ENCODE assay signal across 17 cellular contexts in genomic region chr21:43777953-43778352, GRCh38. TPM values are rescaled to one million over a fixed set of nuclear protein-coding genes. Genes with fewer than 3 reads are reported as not detected.
DNase-seq lines count a peak whose midpoint lies in the region; ATAC-seq and TF ChIP-seq lines count a peak whose summit lies in the region.
"Had no signal": no experiment of that assay in that cellular context is flagged by ENCODE, and none has a peak within 500 bp of the region (broad histone marks: within the 10 kb centered on the region; RNA-seq: fewer than 3 reads in every experiment).

No MANE protein-coding gene starts in this region.

- peaks cover 6% of the 10 kb centered on the region for H3K36me3 Mint-ChIP-seq in CD4-positive, CD25-positive, alpha-beta regulatory T cell
- H3K36me3 Mint-ChIP-seq in Caco-2 (ENCODE audit: insufficient read depth, unreplicated experiment) (peaks cover 28% of the 10 kb centered on the region), naive B cell (peaks cover 7 to 13% of the 10 kb centered on the region in 2 donors)
- peaks cover 17% of the 10 kb centered on the region for H3K36me3 Mint-ChIP-seq in activated T-helper 1 cell treated with anti-CD3 and anti-CD28 coated beads, Interleukin-12 subunit alpha, Interleukin-12 subunit beta, Interleukin-2, Interleukin-4 antibody, amounts not matched to agents 30 ng/mL and 10 ng/mL and 1 ng/mL, durations not matched to agents 14 hours and 24 hours and 36 hours (ENCODE audit: low read depth)

- H3K9me3 ChIP-seq in CD4-positive, CD25-positive, alpha-beta regulatory T cell (ENCODE audit: control insufficient read depth in 2 of 2, low read length in 2 of 2) = no peaks in the 10 kb centered on the region
- no peaks in the 10 kb centered on the region for H3K9me3 ChIP-seq in Caco-2
- H3K9me3 ChIP-seq: heart left ventricle, prostate gland had no signal

- POLR2A ChIA-PET in Caco-2 (lab: Charles Lee) = no interaction called here

- no peak overlapping the region for H3K4me3 ChIP-seq in CD4-positive, CD25-positive, alpha-beta regulatory T cell (ENCODE audit: low read depth, low read length)
- no peak overlapping the region for H3K4me3 ChIP-seq in Caco-2 (ENCODE audit: low read depth, low read length)
- H3K4me3 ChIP-seq: heart left ventricle, prostate gland had no signal

- DNase-seq in CD4-positive, CD25-positive, alpha-beta regulatory T cell = no peak
- DNase-seq in Caco-2 (no peak), naive B cell (no peak), NCI-H2171 (lab: John Stamatoyannopoulos, UW) (no peak)
- no peak for DNase-seq in activated T-helper 1 cell treated with anti-CD3 and anti-CD28 coated beads, Interleukin-12 subunit alpha, Interleukin-12 subunit beta, Interleukin-2, Interleukin-4 antibody, amounts not matched to agents 30 ng/mL and 10 ng/mL and 1 ng/mL, durations not matched to agents 14 hours and 24 hours and 36 hours (ENCODE audit: low spot score)
- DNase-seq: amniotic stem cell; C1 segment of cervical spinal cord; HFFc6; kidney; NCI-H1930; NCI-H524 treated with DMSO at 0.1 percent for 48 hours; stimulated activated CD4-positive, alpha-beta T cell treated with anti-CD3 and anti-CD28 coated beads, Interleukin-12 subunit alpha, Interleukin-12 subunit beta, amount 100 ng/mL, for 4 hours had no signal

- H3K27me3 Mint-ChIP-seq in CD4-positive, CD25-positive, alpha-beta regulatory T cell = no peaks in the 10 kb centered on the region
- H3K27me3 Mint-ChIP-seq in Caco-2 (ENCODE audit: insufficient read depth, unreplicated experiment) (no peaks in the 10 kb centered on the region), naive B cell (no peaks in the 10 kb centered on the region)
- H3K27me3 Mint-ChIP-seq in activated T-helper 1 cell treated with anti-CD3 and anti-CD28 coated beads, Interleukin-12 subunit alpha, Interleukin-12 subunit beta, Interleukin-2, Interleukin-4 antibody, amounts not matched to agents 30 ng/mL and 10 ng/mL and 1 ng/mL, durations not matched to agents 14 hours and 24 hours and 36 hours (ENCODE audit: insufficient read depth) = no peaks in the 10 kb centered on the region

- peaks cover 16% of the 10 kb centered on the region for H3K36me3 ChIP-seq in CD4-positive, CD25-positive, alpha-beta regulatory T cell (ENCODE audit: control insufficient read depth, insufficient read depth, low read length)
- H3K36me3 ChIP-seq in Caco-2 (ENCODE audit: control insufficient read depth, insufficient read depth, low read length) = peaks cover 2% of the 10 kb centered on the region
- H3K36me3 ChIP-seq: prostate gland had no signal

- H3K4me3 Mint-ChIP-seq in CD4-positive, CD25-positive, alpha-beta regulatory T cell = peak overlapping the region; percentile 85 to 96 (median 92)
- H3K4me3 Mint-ChIP-seq in Caco-2 (ENCODE audit: unreplicated experiment) (peak overlapping the region; percentile 55), naive B cell (peak overlapping the region in 6 of 8 donors; percentile 65 to 92 (median 86))
- H3K4me3 Mint-ChIP-seq in activated T-helper 1 cell treated with anti-CD3 and anti-CD28 coated beads, Interleukin-12 subunit alpha, Interleukin-12 subunit beta, Interleukin-2, Interleukin-4 antibody, amounts not matched to agents 30 ng/mL and 10 ng/mL and 1 ng/mL, durations not matched to agents 14 hours and 24 hours and 36 hours = peak overlapping the region; percentile 87

- no peaks in the 10 kb centered on the region for H3K27me3 ChIP-seq in CD4-positive, CD25-positive, alpha-beta regulatory T cell (ENCODE audit: control insufficient read depth, insufficient read depth, low read length)
- no peaks in the 10 kb centered on the region for H3K27me3 ChIP-seq in Caco-2 (replicated peaks; ENCODE audit: control insufficient read depth, insufficient read depth, low read length)
- H3K27me3 ChIP-seq: heart left ventricle had no signal

- peak overlapping the region; percentile 11 to 84 (median 36) for H3K27ac Mint-ChIP-seq in CD4-positive, CD25-positive, alpha-beta regulatory T cell
- H3K27ac Mint-ChIP-seq in Caco-2 (ENCODE audit: unreplicated experiment) (peak overlapping the region; percentile 49), naive B cell (peak overlapping the region in 2 of 6 donors; percentile 26 to 45)
- peak overlapping the region; percentile 93 for H3K27ac Mint-ChIP-seq in activated T-helper 1 cell treated with anti-CD3 and anti-CD28 coated beads, Interleukin-12 subunit alpha, Interleukin-12 subunit beta, Interleukin-2, Interleukin-4 antibody, amounts not matched to agents 30 ng/mL and 10 ng/mL and 1 ng/mL, durations not matched to agents 14 hours and 24 hours and 36 hours
- H3K27ac Mint-ChIP-seq: HFFc6 had no signal

- no peak for TF ChIP-seq CTCF in Caco-2 (IDR thresholded peaks at IDR 0.05; ENCODE audit: insufficient read depth in 1 of 2, low read depth in 1 of 2, low read length in 1 of 2, severe bottlenecking in 1 of 2, unreplicated experiment in 1 of 2)

- intact Hi-C loops in Caco-2 (cut with micrococcal nuclease; ENCODE audit: unreplicated experiment) = no loop called here
- intact Hi-C loops in activated T-helper 1 cell treated with anti-CD3 and anti-CD28 coated beads, Interleukin-12 subunit alpha, Interleukin-12 subunit beta, Interleukin-2, Interleukin-4 antibody, amounts not matched to agents 30 ng/mL and 10 ng/mL and 1 ng/mL, durations not matched to agents 14 hours and 24 hours and 36 hours (cut with micrococcal nuclease) = loop anchor here (2.0 to 5.0 kb wide), 2 partner anchors 59 to 116 kb away; partner anchors contain the start of gene PDXK

- CTCF ChIA-PET in Caco-2 (lab: Charles Lee) = no interaction called here

- no TSS peak for BruUV-seq in Caco-2 (replicated peaks; lab: Mats Ljungman, UMichigan)

- H3K27ac ChIP-seq in CD4-positive, CD25-positive, alpha-beta regulatory T cell (ENCODE audit: insufficient read depth, low read length, poor library complexity, severe bottlenecking) = no peak overlapping the region
- H3K27ac ChIP-seq: prostate gland had no signal

- peaks cover 10 to 48% (median 28%) of the 10 kb centered on the region in 4 donors for H3K4me1 Mint-ChIP-seq in CD4-positive, CD25-positive, alpha-beta regulatory T cell
- H3K4me1 Mint-ChIP-seq in Caco-2 (ENCODE audit: low read depth, unreplicated experiment) (no peaks in the 10 kb centered on the region), naive B cell (peaks cover 23 to 36% (median 30%) of the 10 kb centered on the region in 3 donors)
- peaks cover 56% of the 10 kb centered on the region for H3K4me1 Mint-ChIP-seq in activated T-helper 1 cell treated with anti-CD3 and anti-CD28 coated beads, Interleukin-12 subunit alpha, Interleukin-12 subunit beta, Interleukin-2, Interleukin-4 antibody, amounts not matched to agents 30 ng/mL and 10 ng/mL and 1 ng/mL, durations not matched to agents 14 hours and 24 hours and 36 hours (ENCODE audit: low read depth)

- peaks cover 31% of the 10 kb centered on the region for H3K4me1 ChIP-seq in CD4-positive, CD25-positive, alpha-beta regulatory T cell (ENCODE audit: control insufficient read depth, insufficient read depth, low read length, poor library complexity, severe bottlenecking)
- H3K4me1 ChIP-seq in Caco-2 = peaks cover 16% of the 10 kb centered on the region
- H3K4me1 ChIP-seq: prostate gland had no signal

- peaks cover 0 to 2% (median 0%) of the 10 kb centered on the region in 7 donors for H3K9me3 Mint-ChIP-seq in CD4-positive, CD25-positive, alpha-beta regulatory T cell
- H3K9me3 Mint-ChIP-seq in Caco-2 (ENCODE audit: unreplicated experiment) = no peaks in the 10 kb centered on the region
- H3K9me3 Mint-ChIP-seq in activated T-helper 1 cell treated with anti-CD3 and anti-CD28 coated beads, Interleukin-12 subunit alpha, Interleukin-12 subunit beta, Interleukin-2, Interleukin-4 antibody, amounts not matched to agents 30 ng/mL and 10 ng/mL and 1 ng/mL, durations not matched to agents 14 hours and 24 hours and 36 hours = no peaks in the 10 kb centered on the region
- no peaks in the 10 kb centered on the region for H3K9me3 Mint-ChIP-seq in naive B cell
- H3K9me3 Mint-ChIP-seq: HFFc6 had no signal

- no peak for ATAC-seq in CD4-positive, CD25-positive, alpha-beta regulatory T cell (ENCODE audit: low read depth in 2 of 2)
- ATAC-seq in naive B cell (ENCODE audit: low read depth in 2 of 2) = no peak
- ATAC-seq in HG02970 (IDR thresholded peaks at IDR 0.05; ENCODE audit: low FRiP score, unreplicated experiment) = no peak
- ATAC-seq in GM21825 (IDR thresholded peaks at IDR 0.05; ENCODE audit: unreplicated experiment) = no peak
- no peak for ATAC-seq in HG03521 (IDR thresholded peaks at IDR 0.05; ENCODE audit: unreplicated experiment)
- ATAC-seq: heart left ventricle had no signal

RNA-seq across cellular contexts. Expression of gene CSTB, which starts 1.8 kb away (rescaled TPM):
- 24.5 TPM for total RNA-seq in CD4-positive, CD25-positive, alpha-beta regulatory T cell
- 100 to 1,000 TPM in 2 of 4 donors, 10 to 100 TPM in 2; 83.8 to 138 (median 93.9) TPM for polyA plus RNA-seq in CD4-positive, CD25-positive, alpha-beta regulatory T cell
- total RNA-seq in Caco-2 (2022) = 49.9 and 50.0 TPM in 2 replicates
- 51.9 and 52.4 TPM in 2 replicates for total RNA-seq in activated T-helper 1 cell treated with anti-CD3 and anti-CD28 coated beads, Interleukin-12 subunit alpha, Interleukin-12 subunit beta, Interleukin-2, Interleukin-4 antibody, amounts not matched to agents 30 ng/mL and 10 ng/mL and 1 ng/mL, durations not matched to agents 14 hours and 24 hours and 36 hours
- 10 to 100 TPM; 25.1 to 75.7 (median 39.2) TPM for polyA plus RNA-seq in naive B cell (ENCODE audit: low read depth in 6 of 6)

RNA-seq across cellular contexts. Expression of gene RRP1, which starts 11.4 kb away (rescaled TPM):
- total RNA-seq in CD4-positive, CD25-positive, alpha-beta regulatory T cell = 24.1 TPM
- polyA plus RNA-seq in CD4-positive, CD25-positive, alpha-beta regulatory T cell = 10 to 100 TPM; 12.1 to 17.3 (median 14.2) TPM
- total RNA-seq in Caco-2 (2022) = 51.6 and 52.8 TPM in 2 replicates
- 90.9 and 91.8 TPM in 2 replicates for total RNA-seq in activated T-helper 1 cell treated with anti-CD3 and anti-CD28 coated beads, Interleukin-12 subunit alpha, Interleukin-12 subunit beta, Interleukin-2, Interleukin-4 antibody, amounts not matched to agents 30 ng/mL and 10 ng/mL and 1 ng/mL, durations not matched to agents 14 hours and 24 hours and 36 hours
- polyA plus RNA-seq in naive B cell (ENCODE audit: low read depth in 6 of 6) = 10 to 100 TPM in 5 of 6 donors, 1 to 10 TPM in 1; 9.4 to 18.6 (median 10.9) TPM

RNA-seq across cellular contexts. Expression of gene PDXK, which starts 59.0 kb away (rescaled TPM):
- 80.9 TPM for total RNA-seq in CD4-positive, CD25-positive, alpha-beta regulatory T cell
- 10 to 100 TPM; 28.5 to 73.1 (median 36.7) TPM for polyA plus RNA-seq in CD4-positive, CD25-positive, alpha-beta regulatory T cell
- 275 and 276 TPM in 2 replicates for total RNA-seq in Caco-2 (2022)
- total RNA-seq in activated T-helper 1 cell treated with anti-CD3 and anti-CD28 coated beads, Interleukin-12 subunit alpha, Interleukin-12 subunit beta, Interleukin-2, Interleukin-4 antibody, amounts not matched to agents 30 ng/mL and 10 ng/mL and 1 ng/mL, durations not matched to agents 14 hours and 24 hours and 36 hours = 123 and 135 TPM in 2 replicates
- polyA plus RNA-seq in naive B cell (ENCODE audit: low read depth in 6 of 6) = 10 to 100 TPM; 28.5 to 46.1 (median 39.2) TPM
